21 cellular contexts compared by ENCODE assay signal in genomic region chrX:123308663-123309062, GRCh38.
"Had no signal": no experiment of that assay in that cellular context is flagged by ENCODE, and none has a peak within 500 bp of the region (broad histone marks: within the 10 kb centered on the region; RNA-seq: fewer than 3 reads in every experiment).

No MANE protein-coding gene starts in this region.

- DNase-seq: activated CD4-positive, alpha-beta memory T cell treated with anti-CD3 and anti-CD28 coated beads, Interleukin-2, amount 10 ng/mL, durations not matched to agents 7 days and 5 days; activated CD4-positive, alpha-beta T cell treated with anti-CD3 and anti-CD28 coated beads, Interleukin-2, amount 10 ng/mL, durations not matched to agents 24 days and 14 days; activated CD4-positive, CD25-positive, alpha-beta regulatory T cell treated with anti-CD3 and anti-CD28 coated beads, Interleukin-2, amount 50 U/mL, for 72 hours; activated gamma-delta T cell treated with Interleukin-2 at 50 U/mL for 16 hours; activated naive CD4-positive, alpha-beta T cell treated with anti-CD3 and anti-CD28 coated beads, Interleukin-2, amount 50 U/mL, for 16 hours; activated T-cell treated with anti-CD3 and anti-CD28 coated beads, Interleukin-2, amount 50 U/mL, for 4 hours; amniotic stem cell; body of pancreas; cerebellar nuclear complex; colonic mucosa; effector CD8-positive, alpha-beta T cell; heart right ventricle; left ventricle myocardium superior; right lobe of liver; stimulated activated CD4-positive, alpha-beta T cell treated with anti-CD3 and anti-CD28 coated beads, Interleukin-2, amount 100 ng/mL, for 48 hours; stimulated activated naive CD8-positive, alpha-beta T cell treated with anti-CD3 and anti-CD28 coated beads, Interleukin-15, Interleukin-2, amounts not matched to agents 100 U/mL and 50 U/mL, for 24 hours; upper lobe of left lung had no signal

- H3K27ac ChIP-seq: body of pancreas, colonic mucosa, gastroesophageal sphincter, heart right ventricle, neutrophil, right lobe of liver, thoracic aorta, upper lobe of left lung, vagina had no signal
